Comparison of ENCODE assay signal across 9 cellular contexts in genomic region chr10:111486346-111486745, GRCh38.
"Had no signal": no experiment of that assay in that cellular context is flagged by ENCODE, and none has a peak within 500 bp of the region (broad histone marks: within the 10 kb centered on the region; RNA-seq: fewer than 3 reads in every experiment).

No MANE protein-coding gene starts in this region.

- H3K4me3 ChIP-seq: GM23248, GM23338, HAP-1 had no signal

- H3K4me1 ChIP-seq: HAP-1 had no signal

- H3K36me3 ChIP-seq: HAP-1 had no signal

- H3K27ac ChIP-seq: GM23248 had no signal

- DNase-seq: GM23248, GOT3, H7, H9, HCEC 1CT, HFFc6 had no signal

- H3K9me3 ChIP-seq: HAP-1 had no signal

- ATAC-seq: GM23338, HCT116 had no signal
